9 cellular contexts compared by ENCODE assay signal in genomic region chr3:194537732-194538247, GRCh38. TPM values are rescaled to one million over a fixed set of nuclear protein-coding genes. Genes with fewer than 3 reads are reported as not detected.
DNase-seq lines count a peak whose midpoint lies in the region; ATAC-seq and TF ChIP-seq lines count a peak whose summit lies in the region.
"Had no signal": no experiment of that assay in that cellular context is flagged by ENCODE, and none has a peak within 500 bp of the region (broad histone marks: within the 10 kb centered on the region; RNA-seq: fewer than 3 reads in every experiment).

No MANE protein-coding gene starts in this region.

- H3K4me1 ChIP-seq in osteoblast (ENCODE audit: insufficient read depth, low read length) (peaks cover 19% of the 10 kb centered on the region), Peyer's patch (peaks cover 0 to 16% (median 2%) of the 10 kb centered on the region in 4 donors)

- H3K79me2 ChIP-seq in osteoblast (ENCODE audit: insufficient read depth, low read length): no peaks in the 10 kb centered on the region

- no peaks in the 10 kb centered on the region for H3K27me3 Mint-ChIP-seq in activated CD8-positive, alpha-beta T cell treated with anti-CD3 and anti-CD28 coated beads for 36 hours

- H3K4me2 ChIP-seq in osteoblast (ENCODE audit: insufficient read depth, low read length): peak overlapping the region; percentile 4

- intact Hi-C loops in activated CD8-positive, alpha-beta T cell treated with anti-CD3 and anti-CD28 coated beads for 36 hours (cut with micrococcal nuclease): no loop called here

- H3K9me3 Mint-ChIP-seq in activated CD8-positive, alpha-beta T cell treated with anti-CD3 and anti-CD28 coated beads for 36 hours: peaks cover 15% of the 10 kb centered on the region

- POLR2A ChIA-PET in activated CD8-positive, alpha-beta T cell treated with anti-CD3 and anti-CD28 coated beads for 36 hours (lab: Charles Lee): interaction anchor here (0.7 kb wide), 1 partner anchor 27 kb away, joined by 3 read pairs; no protein-coding TSS in a partner anchor

- CTCF ChIA-PET in activated CD8-positive, alpha-beta T cell treated with anti-CD3 and anti-CD28 coated beads for 36 hours (lab: Charles Lee): interaction anchor here (1.1 kb wide), 1 partner anchor 134 kb away, joined by 3 read pairs; the partner anchor contains the start of gene LSG1

- H4K20me1 ChIP-seq in osteoblast (ENCODE audit: insufficient read depth, low read length): no peaks in the 10 kb centered on the region

- peaks cover 13% of the 10 kb centered on the region for H3K4me1 Mint-ChIP-seq in activated CD8-positive, alpha-beta T cell treated with anti-CD3 and anti-CD28 coated beads for 36 hours (ENCODE audit: low read depth)

- no peak for ATAC-seq in GM21381 (IDR thresholded peaks at IDR 0.05; ENCODE audit: unreplicated experiment)
- no peak for ATAC-seq in activated CD8-positive, alpha-beta T cell treated with anti-CD3 and anti-CD28 coated beads for 36 hours
- no peak for ATAC-seq in HG02623 (IDR thresholded peaks at IDR 0.05; ENCODE audit: unreplicated experiment)
- ATAC-seq: naive thymus-derived CD8-positive, alpha-beta T cell had no signal

- TF ChIP-seq CTCF in osteoblast (IDR thresholded peaks at IDR 0.05; ENCODE audit: extremely low read depth, low read depth, low read length) (no peak), Peyer's patch (IDR thresholded peaks at IDR 0.05) (no peak)
- TF ChIP-seq CTCF in activated CD8-positive, alpha-beta T cell treated with anti-CD3 and anti-CD28 coated beads for 36 hours (IDR thresholded peaks at IDR 0.05): no peak

- no peaks in the 10 kb centered on the region for H3K36me3 ChIP-seq in osteoblast (ENCODE audit: insufficient read depth, low read length)
- no peaks in the 10 kb centered on the region for H3K36me3 ChIP-seq in Peyer's patch

- H3K36me3 Mint-ChIP-seq in activated CD8-positive, alpha-beta T cell treated with anti-CD3 and anti-CD28 coated beads for 36 hours (ENCODE audit: low read depth): peaks cover 1% of the 10 kb centered on the region

- peak overlapping the region; percentile 33 for H3K27ac ChIP-seq in osteoblast (ENCODE audit: low read depth, low read length)
- peak overlapping the region in 2 of 4 donors; percentile 26 to 66 for H3K27ac ChIP-seq in Peyer's patch

- peaks cover 3% of the 10 kb centered on the region for H3K9me3 ChIP-seq in osteoblast (ENCODE audit: low read depth, low read length)
- peaks cover 0 to 6% (median 0%) of the 10 kb centered on the region in 4 donors for H3K9me3 ChIP-seq in Peyer's patch

- no peak overlapping the region for H3K4me3 ChIP-seq in osteoblast (ENCODE audit: insufficient read depth, low read length)
- no peak overlapping the region for H3K4me3 ChIP-seq in Peyer's patch

- no peaks in the 10 kb centered on the region for H3K27me3 ChIP-seq in osteoblast (ENCODE audit: insufficient read depth, low read length)
- no peaks in the 10 kb centered on the region for H3K27me3 ChIP-seq in Peyer's patch

- no peak overlapping the region for H3K4me3 Mint-ChIP-seq in activated CD8-positive, alpha-beta T cell treated with anti-CD3 and anti-CD28 coated beads for 36 hours
- H3K4me3 Mint-ChIP-seq: naive thymus-derived CD8-positive, alpha-beta T cell had no signal

- no peak for TF ChIP-seq POLR2A in Peyer's patch (IDR thresholded peaks at IDR 0.05)

- peak; percentile 73 for DNase-seq in DMS153 treated with DMSO at 0.1 percent for 48 hours (lab: John Stamatoyannopoulos, UW; ENCODE audit: unreplicated experiment)
- peak; percentile 32 for DNase-seq in NCI-H446 treated with DMSO at 0.1 percent for 48 hours (lab: John Stamatoyannopoulos, UW)
- peak; percentile 38 to 59 for DNase-seq in dermis microvascular lymphatic vessel endothelial cell (ENCODE audit: low read depth in 2 of 2)
- peak; percentile 73 for DNase-seq in osteoblast (ENCODE audit: insufficient read length, low spot score, missing footprints)
- DNase-seq in Peyer's patch: no peak
- DNase-seq in activated CD8-positive, alpha-beta T cell treated with anti-CD3 and anti-CD28 coated beads for 36 hours: no peak

- H3K27ac Mint-ChIP-seq in activated CD8-positive, alpha-beta T cell treated with anti-CD3 and anti-CD28 coated beads for 36 hours: no peak overlapping the region

- no peak overlapping the region for H2AFZ ChIP-seq in osteoblast (ENCODE audit: low read length)

RNA-seq across cellular contexts. Expression of gene ATP13A3, which starts 51.0 kb away (rescaled TPM):
- 88.6 and 125 TPM in 2 replicates for total RNA-seq in dermis microvascular lymphatic vessel endothelial cell
- total RNA-seq in osteoblast: 248 and 311 TPM in 2 replicates
- 10 to 100 TPM; 54.3 to 67.2 (median 58.2) TPM for total RNA-seq in Peyer's patch
- 100 to 1,000 TPM; 101 to 110 TPM for total RNA-seq in activated CD8-positive, alpha-beta T cell treated with anti-CD3 and anti-CD28 coated beads for 36 hours

Comparison
In these comparisons a context has a peak if more than half of its experiments do, and no peak if none do; other contexts are left out.
1. DNase-seq: peak in DMS153 treated with DMSO at 0.1 percent for 48 hours (single experiment), NCI-H446 treated with DMSO at 0.1 percent for 48 hours (single experiment), dermis microvascular lymphatic vessel endothelial cell (2 of 2) and osteoblast (single experiment); none in Peyer's patch (0 of 3) and activated CD8-positive, alpha-beta T cell treated with anti-CD3 and anti-CD28 coated beads for 36 hours (single experiment).